20 cellular contexts compared by ENCODE assay signal in genomic region chr11:118104491-118104890, GRCh38. TPM values are rescaled to one million over a fixed set of nuclear protein-coding genes. Genes with fewer than 3 reads are reported as not detected.
A peak's percentile ranks its signal among the peaks of the same experiment; 100 is the strongest.
DNase-seq lines count a peak whose midpoint lies in the region; ATAC-seq lines count a peak whose summit lies in the region.
"Had no signal": no experiment of that assay in that cellular context is flagged by ENCODE, and none has a peak within 500 bp of the region (broad histone marks: within the 10 kb centered on the region; RNA-seq: fewer than 3 reads in every experiment).

No MANE protein-coding gene starts in this region.

- peak; percentile 57 for DNase-seq in activated effector memory CD4-positive, alpha-beta T cell treated with anti-CD3 and anti-CD28 coated beads, Interleukin-2, amount 50 U/mL, for 16 hours
- no peak for DNase-seq in activated effector memory CD4-positive, alpha-beta T cell treated with Interleukin-2 at 50 U/mL for 16 hours
- DNase-seq in mesenteric fat pad (ENCODE audit: low spot score): peak; percentile 87
- peak; percentile 32 for DNase-seq in sciatic nerve (ENCODE audit: low spot score)
- DNase-seq: ACHN; AML-193; BE2C; CD4-positive, alpha-beta T cell; CD8-positive, alpha-beta memory T cell; DMS 273 treated with DMSO at 0.1 percent for 48 hours; DMS79; EL; GDM1; H9 had no signal

- intact Hi-C loops in sciatic nerve (cut with DNase I): loop anchor here (5.0 kb wide), 1 partner anchor 1723 kb away; no protein-coding TSS in a partner anchor

- ATAC-seq in sciatic nerve (no peak), HG03039 (IDR thresholded peaks at IDR 0.05; ENCODE audit: unreplicated experiment) (no peak), HG03280 (IDR thresholded peaks at IDR 0.05; ENCODE audit: unreplicated experiment) (no peak)
- ATAC-seq: A549, GM23338, HCT116 had no signal

RNA-seq across cellular contexts. Expression of gene SMIM35, which starts 17.7 kb away (rescaled TPM):
- not detected for total RNA-seq in mesenteric fat pad
- not detected for total RNA-seq in sciatic nerve
- total RNA-seq: GM23338, H4, H9 had no signal

RNA-seq across cellular contexts. Expression of gene TMPRSS4, which starts 27.6 kb away (rescaled TPM):
- not detected for total RNA-seq in mesenteric fat pad
- not detected for total RNA-seq in sciatic nerve
- total RNA-seq: CD4-positive, alpha-beta T cell; CD8-positive, alpha-beta memory T cell; H4; H9 had no signal

RNA-seq across cellular contexts. Expression of gene SCN4B, which starts 48.1 kb away (rescaled TPM):
- 2.3 TPM for total RNA-seq in mesenteric fat pad
- 2.9 TPM for total RNA-seq in sciatic nerve
- total RNA-seq: CD4-positive, alpha-beta T cell had no signal
